1 cellular context compared by ENCODE assay signal in the genomic region with DNA sequence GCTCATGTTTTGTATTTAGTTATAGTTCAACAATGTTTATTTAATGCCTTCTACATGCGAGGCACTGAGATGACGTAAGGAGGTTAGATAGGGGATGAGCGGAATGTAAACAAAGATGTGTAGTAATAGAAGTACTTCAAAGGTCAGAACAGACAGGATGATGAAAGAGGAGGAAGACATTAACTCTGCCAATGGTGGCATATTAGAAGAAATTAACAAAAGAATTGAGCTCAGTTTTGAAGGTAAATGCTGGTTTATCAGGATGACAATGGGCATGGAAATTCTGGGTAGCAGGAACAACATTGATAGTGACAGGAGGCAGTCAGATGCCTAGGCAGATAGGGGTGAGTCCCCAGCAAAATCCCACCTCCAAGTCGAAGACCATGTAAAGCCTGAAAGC.
TF ChIP-seq lines count a peak whose summit lies in the region.

No MANE protein-coding gene starts in this region.

TF ChIP-seq in HEK293, 187 proteins besides CTCF, POLR2A, EP300 and RAD21 (continued from another document and continues in another):
- TF ChIP-seq, protein P1, sequence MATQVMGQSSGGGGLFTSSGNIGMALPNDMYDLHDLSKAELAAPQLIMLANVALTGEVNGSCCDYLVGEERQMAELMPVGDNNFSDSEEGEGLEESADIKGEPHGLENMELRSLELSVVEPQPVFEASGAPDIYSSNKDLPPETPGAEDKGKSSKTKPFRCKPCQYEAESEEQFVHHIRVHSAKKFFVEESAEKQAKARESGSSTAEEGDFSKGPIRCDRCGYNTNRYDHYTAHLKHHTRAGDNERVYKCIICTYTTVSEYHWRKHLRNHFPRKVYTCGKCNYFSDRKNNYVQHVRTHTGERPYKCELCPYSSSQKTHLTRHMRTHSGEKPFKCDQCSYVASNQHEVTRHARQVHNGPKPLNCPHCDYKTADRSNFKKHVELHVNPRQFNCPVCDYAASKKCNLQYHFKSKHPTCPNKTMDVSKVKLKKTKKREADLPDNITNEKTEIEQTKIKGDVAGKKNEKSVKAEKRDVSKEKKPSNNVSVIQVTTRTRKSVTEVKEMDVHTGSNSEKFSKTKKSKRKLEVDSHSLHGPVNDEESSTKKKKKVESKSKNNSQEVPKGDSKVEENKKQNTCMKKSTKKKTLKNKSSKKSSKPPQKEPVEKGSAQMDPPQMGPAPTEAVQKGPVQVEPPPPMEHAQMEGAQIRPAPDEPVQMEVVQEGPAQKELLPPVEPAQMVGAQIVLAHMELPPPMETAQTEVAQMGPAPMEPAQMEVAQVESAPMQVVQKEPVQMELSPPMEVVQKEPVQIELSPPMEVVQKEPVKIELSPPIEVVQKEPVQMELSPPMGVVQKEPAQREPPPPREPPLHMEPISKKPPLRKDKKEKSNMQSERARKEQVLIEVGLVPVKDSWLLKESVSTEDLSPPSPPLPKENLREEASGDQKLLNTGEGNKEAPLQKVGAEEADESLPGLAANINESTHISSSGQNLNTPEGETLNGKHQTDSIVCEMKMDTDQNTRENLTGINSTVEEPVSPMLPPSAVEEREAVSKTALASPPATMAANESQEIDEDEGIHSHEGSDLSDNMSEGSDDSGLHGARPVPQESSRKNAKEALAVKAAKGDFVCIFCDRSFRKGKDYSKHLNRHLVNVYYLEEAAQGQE (tag by site-specific recombination; IDR thresholded peaks at IDR 0.05): no peak
- TF ChIP-seq ZNF768 (tag by site-specific recombination; IDR thresholded peaks at IDR 0.05) (no peak), PATZ1 (tag by site-specific recombination; IDR thresholded peaks at IDR 0.05) (no peak), KLF1 (tag by site-specific recombination; IDR thresholded peaks at IDR 0.05) (no peak), ZNF629 (tag by site-specific recombination; IDR thresholded peaks at IDR 0.05) (peak; percentile 30; the same call in 1 of the 2 replicates), ZNF140 (tag by site-specific recombination; IDR thresholded peaks at IDR 0.05) (peak; percentile 94; the same call in 1 of the 2 replicates), ZNF366 (tag by site-specific recombination; conservative IDR thresholded peaks at IDR 0.05) (no peak), ZFP41 (tag by site-specific recombination; IDR thresholded peaks at IDR 0.05; ENCODE audit: borderline replicate concordance) (no peak), ZEB2 (tag by site-specific recombination; IDR thresholded peaks at IDR 0.05) (peak; percentile 18; the same call in 1 of the 2 replicates), ZNF518A (tag by site-specific recombination; conservative IDR thresholded peaks at IDR 0.05; ENCODE audit: low read depth) (0 out of 2 replicates have a peak, but pooled peaks have one; percentile 12), ATF2 (tag by site-specific recombination; IDR thresholded peaks at IDR 0.05; ENCODE audit: low read depth) (peak; percentile 24; the same call in 1 of the 2 replicates), ZNF76 (tag by site-specific recombination; IDR thresholded peaks at IDR 0.05; ENCODE audit: borderline replicate concordance, low read depth) (no peak), ZNF223 (tag by site-specific recombination; IDR thresholded peaks at IDR 0.05) (no peak), ZFP3 (tag by site-specific recombination; IDR thresholded peaks at IDR 0.05; ENCODE audit: low read depth) (no peak), FEZF1 (tag by site-specific recombination; IDR thresholded peaks at IDR 0.05) (no peak), ZNF26 (tag by site-specific recombination; IDR thresholded peaks at IDR 0.05) (peak; percentile 40; the same call in 1 of the 2 replicates), TCF7L2 (IDR thresholded peaks at IDR 0.05; ENCODE audit: borderline replicate concordance, low read depth, low read length) (peak; percentile 73), ZNF707 (tag by site-specific recombination; IDR thresholded peaks at IDR 0.05) (no peak), GLI4 (tag by site-specific recombination; IDR thresholded peaks at IDR 0.05) (no peak), ZNF221 (tag by site-specific recombination; IDR thresholded peaks at IDR 0.05; ENCODE audit: borderline replicate concordance) (no peak), ZNF48 (tag by site-specific recombination; IDR thresholded peaks at IDR 0.05) (no peak), BCL6B (tag by site-specific recombination; IDR thresholded peaks at IDR 0.05) (no peak), YY2 (tag by site-specific recombination; IDR thresholded peaks at IDR 0.05) (peak; percentile 38; the same call in 1 of the 2 replicates), SP7 (tag by site-specific recombination; IDR thresholded peaks at IDR 0.05) (no peak), ZNF157 (tag by site-specific recombination; IDR thresholded peaks at IDR 0.05) (no peak), ZNF274 (IDR thresholded peaks at IDR 0.05; ENCODE audit: low read length) (no peak), ZNF274 (tag by site-specific recombination; IDR thresholded peaks at IDR 0.05; ENCODE audit: borderline replicate concordance) (no peak), ZNF23 (tag by site-specific recombination; IDR thresholded peaks at IDR 0.05; ENCODE audit: borderline replicate concordance) (no peak), ZNF600 (tag by site-specific recombination; IDR thresholded peaks at IDR 0.05) (no peak), RBAK (tag by site-specific recombination; IDR thresholded peaks at IDR 0.05) (no peak), ZNF335 (tag by site-specific recombination; conservative IDR thresholded peaks at IDR 0.05) (0 out of 2 replicates have a peak, but pooled peaks have one; percentile 22), ZBTB1 (tag by site-specific recombination; IDR thresholded peaks at IDR 0.05) (no peak), ZNF585B (tag by site-specific recombination; IDR thresholded peaks at IDR 0.05) (no peak), ZSCAN23 (tag by site-specific recombination; IDR thresholded peaks at IDR 0.05) (no peak)
- TF ChIP-seq, protein P2, sequence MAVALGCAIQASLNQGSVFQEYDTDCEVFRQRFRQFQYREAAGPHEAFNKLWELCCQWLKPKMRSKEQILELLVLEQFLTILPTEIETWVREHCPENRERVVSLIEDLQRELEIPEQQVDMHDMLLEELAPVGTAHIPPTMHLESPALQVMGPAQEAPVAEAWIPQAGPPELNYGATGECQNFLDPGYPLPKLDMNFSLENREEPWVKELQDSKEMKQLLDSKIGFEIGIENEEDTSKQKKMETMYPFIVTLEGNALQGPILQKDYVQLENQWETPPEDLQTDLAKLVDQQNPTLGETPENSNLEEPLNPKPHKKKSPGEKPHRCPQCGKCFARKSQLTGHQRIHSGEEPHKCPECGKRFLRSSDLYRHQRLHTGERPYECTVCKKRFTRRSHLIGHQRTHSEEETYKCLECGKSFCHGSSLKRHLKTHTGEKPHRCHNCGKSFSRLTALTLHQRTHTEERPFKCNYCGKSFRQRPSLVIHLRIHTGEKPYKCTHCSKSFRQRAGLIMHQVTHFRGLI (tag by site-specific recombination; IDR thresholded peaks at IDR 0.05): no peak
- TF ChIP-seq, protein P3, sequence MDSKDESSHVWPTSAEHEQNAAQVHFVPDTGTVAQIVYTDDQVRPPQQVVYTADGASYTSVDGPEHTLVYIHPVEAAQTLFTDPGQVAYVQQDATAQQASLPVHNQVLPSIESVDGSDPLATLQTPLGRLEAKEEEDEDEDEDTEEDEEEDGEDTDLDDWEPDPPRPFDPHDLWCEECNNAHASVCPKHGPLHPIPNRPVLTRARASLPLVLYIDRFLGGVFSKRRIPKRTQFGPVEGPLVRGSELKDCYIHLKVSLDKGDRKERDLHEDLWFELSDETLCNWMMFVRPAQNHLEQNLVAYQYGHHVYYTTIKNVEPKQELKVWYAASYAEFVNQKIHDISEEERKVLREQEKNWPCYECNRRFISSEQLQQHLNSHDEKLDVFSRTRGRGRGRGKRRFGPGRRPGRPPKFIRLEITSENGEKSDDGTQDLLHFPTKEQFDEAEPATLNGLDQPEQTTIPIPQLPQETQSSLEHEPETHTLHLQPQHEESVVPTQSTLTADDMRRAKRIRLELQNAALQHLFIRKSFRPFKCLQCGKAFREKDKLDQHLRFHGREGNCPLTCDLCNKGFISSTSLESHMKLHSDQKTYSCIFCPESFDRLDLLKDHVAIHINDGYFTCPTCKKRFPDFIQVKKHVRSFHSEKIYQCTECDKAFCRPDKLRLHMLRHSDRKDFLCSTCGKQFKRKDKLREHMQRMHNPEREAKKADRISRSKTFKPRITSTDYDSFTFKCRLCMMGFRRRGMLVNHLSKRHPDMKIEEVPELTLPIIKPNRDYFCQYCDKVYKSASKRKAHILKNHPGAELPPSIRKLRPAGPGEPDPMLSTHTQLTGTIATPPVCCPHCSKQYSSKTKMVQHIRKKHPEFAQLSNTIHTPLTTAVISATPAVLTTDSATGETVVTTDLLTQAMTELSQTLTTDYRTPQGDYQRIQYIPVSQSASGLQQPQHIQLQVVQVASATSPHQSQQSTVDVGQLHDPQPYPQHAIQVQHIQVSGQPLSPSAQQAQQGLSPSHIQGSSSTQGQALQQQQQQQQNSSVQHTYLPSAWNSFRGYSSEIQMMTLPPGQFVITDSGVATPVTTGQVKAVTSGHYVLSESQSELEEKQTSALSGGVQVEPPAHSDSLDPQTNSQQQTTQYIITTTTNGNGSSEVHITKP (tag by site-specific recombination; IDR thresholded peaks at IDR 0.05): no peak
